In genomic region chr20:47311967-47312681, GRCh38 we compare ENCODE assay signal across 1 cellular context.
TF ChIP-seq lines count a peak whose summit lies in the region.

No MANE protein-coding gene starts in this region.

TF ChIP-seq in HepG2, 621 proteins besides CTCF, POLR2A, EP300 and RAD21 (continued from another document and continues in another):
- TF ChIP-seq UBTF (CRISPR knock-in tag; IDR thresholded peaks at IDR 0.05) (peak; percentile 19; the same call in 1 of the 2 replicates), CBFB (CRISPR knock-in tag; IDR thresholded peaks at IDR 0.05) (no peak), ZNF556 (CRISPR knock-in tag; IDR thresholded peaks at IDR 0.05; ENCODE audit: borderline replicate concordance) (no peak), ZNF761 (CRISPR knock-in tag; conservative IDR thresholded peaks at IDR 0.05) (no peak), ZSCAN25 (CRISPR knock-in tag; IDR thresholded peaks at IDR 0.05) (no peak), ZNF570 (CRISPR knock-in tag; IDR thresholded peaks at IDR 0.05; ENCODE audit: borderline replicate concordance) (no peak), HINFP (CRISPR knock-in tag; IDR thresholded peaks at IDR 0.05; ENCODE audit: low read depth) (no peak), SP2 (CRISPR knock-in tag; IDR thresholded peaks at IDR 0.05) (no peak), ZSCAN30 (CRISPR knock-in tag; IDR thresholded peaks at IDR 0.05) (no peak), ZNF317 (CRISPR knock-in tag; IDR thresholded peaks at IDR 0.05) (0 out of 2 replicates have a peak, but pooled peaks have one; percentile 30), ZNF770 (CRISPR knock-in tag; IDR thresholded peaks at IDR 0.05) (no peak), AGO2 (optimal IDR thresholded peaks at IDR 0.05; ENCODE audit: low read depth, low read length) (no peak), MLXIP (CRISPR knock-in tag; IDR thresholded peaks at IDR 0.05; ENCODE audit: borderline replicate concordance) (no peak), SMAD9 (CRISPR knock-in tag; IDR thresholded peaks at IDR 0.05) (no peak), YEATS2 (CRISPR knock-in tag; IDR thresholded peaks at IDR 0.05; ENCODE audit: borderline replicate concordance) (no peak), ZNF180 (CRISPR knock-in tag; IDR thresholded peaks at IDR 0.05; ENCODE audit: borderline replicate concordance, low read depth) (peak; percentile 48; the same call in 1 of the 2 replicates), CC2D1A (CRISPR knock-in tag; IDR thresholded peaks at IDR 0.05) (no peak), ZNF639 (CRISPR knock-in tag; conservative IDR thresholded peaks at IDR 0.05) (no peak), NR2F6 (IDR thresholded peaks at IDR 0.05) (no peak), NR2F6 (CRISPR knock-in tag; IDR thresholded peaks at IDR 0.05) (no peak), ZFP36L1 (CRISPR knock-in tag; IDR thresholded peaks at IDR 0.05) (no peak), ZNF281 (CRISPR knock-in tag; IDR thresholded peaks at IDR 0.05; ENCODE audit: borderline replicate concordance) (no peak), FLYWCH1 (CRISPR knock-in tag; IDR thresholded peaks at IDR 0.05) (no peak), HDAC6 (IDR thresholded peaks at IDR 0.05; ENCODE audit: low read depth, low read length) (no peak), ZNF136 (CRISPR knock-in tag; IDR thresholded peaks at IDR 0.05; ENCODE audit: low read depth) (no peak), XRCC5 (optimal IDR thresholded peaks at IDR 0.05; ENCODE audit: low read length) (peak; percentile 25), HNRNPH1 (optimal IDR thresholded peaks at IDR 0.05; ENCODE audit: low read depth, low read length) (no peak), ZNF30 (CRISPR knock-in tag; IDR thresholded peaks at IDR 0.05) (no peak), ZKSCAN5 (CRISPR knock-in tag; IDR thresholded peaks at IDR 0.05) (no peak), ZBTB44 (CRISPR knock-in tag; IDR thresholded peaks at IDR 0.05) (no peak), ZNF274 (CRISPR knock-in tag; IDR thresholded peaks at IDR 0.05) (no peak), ZNF350 (CRISPR knock-in tag; IDR thresholded peaks at IDR 0.05; ENCODE audit: borderline replicate concordance, low read depth) (no peak; the same call in 1 of the 2 replicates), SMAD3 (CRISPR knock-in tag; IDR thresholded peaks at IDR 0.05) (no peak), ZNF503 (CRISPR knock-in tag; IDR thresholded peaks at IDR 0.05) (no peak), IKZF5 (CRISPR knock-in tag; IDR thresholded peaks at IDR 0.05) (no peak), PAWR (CRISPR knock-in tag; IDR thresholded peaks at IDR 0.05; ENCODE audit: borderline replicate concordance) (no peak), RELA (CRISPR knock-in tag; IDR thresholded peaks at IDR 0.05) (no peak), ARID5B (CRISPR knock-in tag; IDR thresholded peaks at IDR 0.05) (no peak)
